Comparison of ENCODE assay signal across 1 cellular context in the genomic region with DNA sequence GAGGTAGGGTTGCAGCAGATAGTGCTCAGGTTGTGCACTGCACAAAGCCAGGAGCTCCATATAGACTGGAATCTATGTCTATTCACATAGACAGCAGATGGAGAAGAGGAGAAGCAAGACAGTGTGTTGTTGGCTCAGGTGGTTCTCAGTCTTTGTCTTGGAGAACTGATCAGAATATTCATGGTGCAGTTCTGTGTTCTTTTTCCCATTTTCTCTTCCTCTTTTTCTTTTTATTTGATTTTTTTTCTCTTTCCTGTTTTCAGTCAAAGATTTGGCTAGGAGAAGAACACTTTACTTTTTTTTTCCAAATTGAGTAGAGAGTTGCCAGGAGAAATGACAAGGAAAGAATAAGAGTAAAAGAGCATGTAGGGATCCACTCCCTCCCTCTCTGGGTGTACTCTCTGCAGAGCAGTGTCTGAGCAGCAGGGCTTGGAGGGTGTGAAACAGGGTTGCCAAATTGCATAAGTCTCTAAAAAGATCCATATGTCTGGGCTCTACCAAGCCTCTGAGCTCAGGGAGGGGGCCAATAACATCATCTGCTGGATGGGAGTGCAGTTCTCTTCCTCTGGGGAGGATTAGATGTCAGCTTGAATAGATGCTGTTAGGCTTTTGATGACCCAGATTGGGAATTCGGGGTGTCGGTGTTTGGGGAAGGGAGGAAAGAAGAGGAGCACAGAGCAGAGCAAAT.
TF ChIP-seq lines count a peak whose summit lies in the region.

No MANE protein-coding gene starts in this region.

TF ChIP-seq in GM12878, 131 proteins besides CTCF, POLR2A, EP300 and RAD21:
- TF ChIP-seq, protein P1, sequence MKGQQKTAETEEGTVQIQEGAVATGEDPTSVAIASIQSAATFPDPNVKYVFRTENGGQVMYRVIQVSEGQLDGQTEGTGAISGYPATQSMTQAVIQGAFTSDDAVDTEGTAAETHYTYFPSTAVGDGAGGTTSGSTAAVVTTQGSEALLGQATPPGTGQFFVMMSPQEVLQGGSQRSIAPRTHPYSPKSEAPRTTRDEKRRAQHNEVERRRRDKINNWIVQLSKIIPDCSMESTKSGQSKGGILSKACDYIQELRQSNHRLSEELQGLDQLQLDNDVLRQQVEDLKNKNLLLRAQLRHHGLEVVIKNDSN (IDR thresholded peaks at IDR 0.05; ENCODE audit: borderline replicate concordance, extremely low read length, insufficient read depth, low read depth, low read length): no peak
- TF ChIP-seq EGR1 (IDR thresholded peaks at IDR 0.05; ENCODE audit: borderline replicate concordance in 1 of 2, low read depth in 2 of 2, low read length in 2 of 2): no peak
- no peak for TF ChIP-seq KAT2A (conservative IDR thresholded peaks at IDR 0.05; ENCODE audit: control insufficient read depth, low read depth, low read length)
- no peak for TF ChIP-seq MYC (IDR thresholded peaks at IDR 0.05; ENCODE audit: insufficient read depth, insufficient read length, insufficient replicate concordance, low read length, severe bottlenecking)
- no peak for TF ChIP-seq CBX3 (IDR thresholded peaks at IDR 0.05; ENCODE audit: borderline replicate concordance, low read depth)
- TF ChIP-seq MXI1 (IDR thresholded peaks at IDR 0.05; ENCODE audit: low read depth, low read length): no peak
- no peak for TF ChIP-seq BHLHE40 (IDR thresholded peaks at IDR 0.05; ENCODE audit: borderline replicate concordance in 1 of 2, low read depth in 2 of 2, low read length in 1 of 2)
- no peak for TF ChIP-seq SIX5 (IDR thresholded peaks at IDR 0.05; ENCODE audit: low read depth, low read length, severe bottlenecking)
- TF ChIP-seq SREBF2 (IDR thresholded peaks at IDR 0.05; ENCODE audit: low read length): no peak
- no peak for TF ChIP-seq RBBP5 (conservative IDR thresholded peaks at IDR 0.05)
- TF ChIP-seq, protein P2, sequence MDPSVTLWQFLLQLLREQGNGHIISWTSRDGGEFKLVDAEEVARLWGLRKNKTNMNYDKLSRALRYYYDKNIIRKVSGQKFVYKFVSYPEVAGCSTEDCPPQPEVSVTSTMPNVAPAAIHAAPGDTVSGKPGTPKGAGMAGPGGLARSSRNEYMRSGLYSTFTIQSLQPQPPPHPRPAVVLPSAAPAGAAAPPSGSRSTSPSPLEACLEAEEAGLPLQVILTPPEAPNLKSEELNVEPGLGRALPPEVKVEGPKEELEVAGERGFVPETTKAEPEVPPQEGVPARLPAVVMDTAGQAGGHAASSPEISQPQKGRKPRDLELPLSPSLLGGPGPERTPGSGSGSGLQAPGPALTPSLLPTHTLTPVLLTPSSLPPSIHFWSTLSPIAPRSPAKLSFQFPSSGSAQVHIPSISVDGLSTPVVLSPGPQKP (IDR thresholded peaks at IDR 0.05; ENCODE audit: low read depth, low read length): no peak
- TF ChIP-seq, protein P3, sequence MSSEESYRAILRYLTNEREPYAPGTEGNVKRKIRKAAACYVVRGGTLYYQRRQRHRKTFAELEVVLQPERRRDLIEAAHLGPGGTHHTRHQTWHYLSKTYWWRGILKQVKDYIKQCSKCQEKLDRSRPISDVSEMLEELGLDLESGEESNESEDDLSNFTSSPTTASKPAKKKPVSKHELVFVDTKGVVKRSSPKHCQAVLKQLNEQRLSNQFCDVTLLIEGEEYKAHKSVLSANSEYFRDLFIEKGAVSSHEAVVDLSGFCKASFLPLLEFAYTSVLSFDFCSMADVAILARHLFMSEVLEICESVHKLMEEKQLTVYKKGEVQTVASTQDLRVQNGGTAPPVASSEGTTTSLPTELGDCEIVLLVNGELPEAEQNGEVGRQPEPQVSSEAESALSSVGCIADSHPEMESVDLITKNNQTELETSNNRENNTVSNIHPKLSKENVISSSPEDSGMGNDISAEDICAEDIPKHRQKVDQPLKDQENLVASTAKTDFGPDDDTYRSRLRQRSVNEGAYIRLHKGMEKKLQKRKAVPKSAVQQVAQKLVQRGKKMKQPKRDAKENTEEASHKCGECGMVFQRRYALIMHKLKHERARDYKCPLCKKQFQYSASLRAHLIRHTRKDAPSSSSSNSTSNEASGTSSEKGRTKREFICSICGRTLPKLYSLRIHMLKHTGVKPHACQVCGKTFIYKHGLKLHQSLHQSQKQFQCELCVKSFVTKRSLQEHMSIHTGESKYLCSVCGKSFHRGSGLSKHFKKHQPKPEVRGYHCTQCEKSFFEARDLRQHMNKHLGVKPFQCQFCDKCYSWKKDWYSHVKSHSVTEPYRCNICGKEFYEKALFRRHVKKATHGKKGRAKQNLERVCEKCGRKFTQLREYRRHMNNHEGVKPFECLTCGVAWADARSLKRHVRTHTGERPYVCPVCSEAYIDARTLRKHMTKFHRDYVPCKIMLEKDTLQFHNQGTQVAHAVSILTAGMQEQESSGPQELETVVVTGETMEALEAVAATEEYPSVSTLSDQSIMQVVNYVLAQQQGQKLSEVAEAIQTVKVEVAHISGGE (CRISPR knock-in tag; IDR thresholded peaks at IDR 0.05): no peak
- no peak for TF ChIP-seq CBFB (IDR thresholded peaks at IDR 0.05; ENCODE audit: low read depth)
- no peak for TF ChIP-seq KDM1A (IDR thresholded peaks at IDR 0.05; ENCODE audit: borderline replicate concordance)
- TF ChIP-seq CHD1 (IDR thresholded peaks at IDR 0.05; ENCODE audit: low read depth, low read length): no peak
- TF ChIP-seq, protein P4, sequence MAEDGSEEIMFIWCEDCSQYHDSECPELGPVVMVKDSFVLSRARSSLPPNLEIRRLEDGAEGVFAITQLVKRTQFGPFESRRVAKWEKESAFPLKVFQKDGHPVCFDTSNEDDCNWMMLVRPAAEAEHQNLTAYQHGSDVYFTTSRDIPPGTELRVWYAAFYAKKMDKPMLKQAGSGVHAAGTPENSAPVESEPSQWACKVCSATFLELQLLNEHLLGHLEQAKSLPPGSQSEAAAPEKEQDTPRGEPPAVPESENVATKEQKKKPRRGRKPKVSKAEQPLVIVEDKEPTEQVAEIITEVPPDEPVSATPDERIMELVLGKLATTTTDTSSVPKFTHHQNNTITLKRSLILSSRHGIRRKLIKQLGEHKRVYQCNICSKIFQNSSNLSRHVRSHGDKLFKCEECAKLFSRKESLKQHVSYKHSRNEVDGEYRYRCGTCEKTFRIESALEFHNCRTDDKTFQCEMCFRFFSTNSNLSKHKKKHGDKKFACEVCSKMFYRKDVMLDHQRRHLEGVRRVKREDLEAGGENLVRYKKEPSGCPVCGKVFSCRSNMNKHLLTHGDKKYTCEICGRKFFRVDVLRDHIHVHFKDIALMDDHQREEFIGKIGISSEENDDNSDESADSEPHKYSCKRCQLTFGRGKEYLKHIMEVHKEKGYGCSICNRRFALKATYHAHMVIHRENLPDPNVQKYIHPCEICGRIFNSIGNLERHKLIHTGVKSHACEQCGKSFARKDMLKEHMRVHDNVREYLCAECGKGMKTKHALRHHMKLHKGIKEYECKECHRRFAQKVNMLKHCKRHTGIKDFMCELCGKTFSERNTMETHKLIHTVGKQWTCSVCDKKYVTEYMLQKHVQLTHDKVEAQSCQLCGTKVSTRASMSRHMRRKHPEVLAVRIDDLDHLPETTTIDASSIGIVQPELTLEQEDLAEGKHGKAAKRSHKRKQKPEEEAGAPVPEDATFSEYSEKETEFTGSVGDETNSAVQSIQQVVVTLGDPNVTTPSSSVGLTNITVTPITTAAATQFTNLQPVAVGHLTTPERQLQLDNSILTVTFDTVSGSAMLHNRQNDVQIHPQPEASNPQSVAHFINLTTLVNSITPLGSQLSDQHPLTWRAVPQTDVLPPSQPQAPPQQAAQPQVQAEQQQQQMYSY (CRISPR knock-in tag; IDR thresholded peaks at IDR 0.05): no peak
- no peak for TF ChIP-seq TCF12 (IDR thresholded peaks at IDR 0.05; ENCODE audit: low read depth, low read length)
